Comparison of ENCODE assay signal across 17 cellular contexts in the genomic region with DNA sequence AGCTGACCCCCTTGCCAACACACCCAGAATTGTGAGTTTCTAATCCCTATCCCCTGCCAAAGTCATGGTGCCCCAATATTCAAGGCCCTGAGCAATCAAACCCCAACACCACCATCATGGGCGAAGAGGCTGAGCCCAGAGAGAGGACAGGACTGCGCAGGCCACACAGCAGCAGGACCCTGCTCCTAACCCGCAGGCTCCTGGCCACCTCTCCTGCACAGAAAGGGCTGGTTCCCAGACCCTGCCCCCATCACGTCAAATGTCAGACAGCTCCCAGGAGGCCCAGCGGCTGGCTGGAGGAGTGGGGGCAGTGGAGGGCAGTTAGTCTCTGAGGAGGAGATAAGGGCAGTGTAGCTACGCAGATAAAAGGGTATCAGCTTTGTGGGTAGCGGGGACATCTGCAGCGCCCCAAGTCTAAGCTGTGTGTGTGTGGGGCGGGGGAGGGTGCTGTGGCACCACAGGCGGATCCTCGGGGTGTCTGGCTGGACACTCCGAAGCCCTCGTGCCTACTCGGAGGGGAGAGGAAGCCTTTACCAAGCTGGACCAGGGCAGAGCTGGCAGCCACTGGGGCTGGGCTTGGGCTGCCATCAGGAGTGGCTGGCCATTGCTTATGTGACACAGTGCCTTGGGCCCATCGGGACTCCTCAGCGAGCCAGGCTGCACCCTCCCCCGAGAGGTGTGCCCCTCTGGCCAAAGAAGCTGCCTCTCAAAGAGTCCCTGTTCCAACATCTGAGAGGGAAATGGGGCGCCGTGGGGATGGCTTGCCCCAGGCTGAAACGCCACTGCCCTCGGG. TPM values are rescaled to one million over a fixed set of nuclear protein-coding genes. Genes with fewer than 3 reads are reported as not detected.
DNase-seq lines count a peak whose midpoint lies in the region; ATAC-seq and TF ChIP-seq lines count a peak whose summit lies in the region.
"Had no signal": no experiment of that assay in that cellular context is flagged by ENCODE, and none has a peak within 500 bp of the region (broad histone marks: within the 10 kb centered on the region; RNA-seq: fewer than 3 reads in every experiment).

No MANE protein-coding gene starts in this region.

- no peak for TF ChIP-seq CTCF in cardiac muscle cell (IDR thresholded peaks at IDR 0.05; ENCODE audit: low read depth, low read length)
- no peak for TF ChIP-seq CTCF in thoracic aorta (IDR thresholded peaks at IDR 0.05)

- H3K36me3 ChIP-seq in cardiac muscle cell (no peaks in the 10 kb centered on the region), thoracic aorta (peaks cover 14% of the 10 kb centered on the region)
- H3K36me3 ChIP-seq: thyroid gland had no signal

- H3K9me3 ChIP-seq in cardiac muscle cell (ENCODE audit: low read depth) (no peaks in the 10 kb centered on the region), thoracic aorta (no peaks in the 10 kb centered on the region)
- H3K9me3 ChIP-seq: A549, spleen, thyroid gland had no signal

- DNase-seq in cardiac muscle cell (ENCODE audit: low read depth in 1 of 2, low spot score in 1 of 2) (peak; percentile 10 to 52), cardiac septum (ENCODE audit: low spot score) (no peak), erythroblast (lab: John Stamatoyannopoulos, UW) (peak; percentile 86 to 96), thoracic aorta (ENCODE audit: low spot score) (no peak), globus pallidus (ENCODE audit: low spot score) (no peak)
- DNase-seq: activated B cell treated with CpG ODN at 0.5 μM for 24 hours; activated CD8-positive, alpha-beta memory T cell treated with anti-CD3 and anti-CD28 coated beads, Interleukin-2, amount 50 U/mL, for 48 hours; activated naive CD8-positive, alpha-beta T cell treated with anti-CD3 and anti-CD28 coated beads, Interleukin-2, amount 50 U/mL, for 24 hours; KG1; kidney glomerular epithelial cell; NCI-H1694 treated with DMSO at 0.1 percent for 48 hours; NCI-H748 treated with DMSO at 0.1 percent for 48 hours; spleen; thyroid gland had no signal

- peak overlapping the region; percentile 72 for H3K27ac ChIP-seq in cardiac muscle cell
- peak overlapping the region; percentile 46 to 72 for H3K27ac ChIP-seq in thoracic aorta
- H3K27ac ChIP-seq: spleen, thyroid gland had no signal

- H3K4me3 ChIP-seq in cardiac muscle cell = no peak overlapping the region
- no peak overlapping the region for H3K4me3 ChIP-seq in thoracic aorta
- H3K4me3 ChIP-seq: A549, spleen, thyroid gland had no signal

- H3K4me1 ChIP-seq in cardiac muscle cell (ENCODE audit: low read depth) (peaks cover 27% of the 10 kb centered on the region), thoracic aorta (ENCODE audit: control insufficient read depth in 1 of 2, low read depth in 2 of 2) (peaks cover 8 to 35% of the 10 kb centered on the region in 2 donors)

- no peak for ATAC-seq in thoracic aorta (ENCODE audit: insufficient number of reproducible peaks, low FRiP score, low read depth)
- ATAC-seq in GM18867 (IDR thresholded peaks at IDR 0.05; ENCODE audit: unreplicated experiment) = no peak
- ATAC-seq: activated naive CD8-positive, alpha-beta T cell treated with anti-CD3 and anti-CD28 coated beads, Interleukin-2, amount 50 U/mL, for 24 hours; natural killer cell treated with Interleukin-12 subunit alpha and Interleukin-12 subunit beta and Interleukin-15 and Interleukin-18, amount 100 ng/mL, for 72 hours had no signal

- H3K27me3 ChIP-seq in cardiac muscle cell (no peaks in the 10 kb centered on the region), thoracic aorta (replicated peaks; ENCODE audit: insufficient read depth) (no peaks in the 10 kb centered on the region)
- H3K27me3 ChIP-seq: thyroid gland had no signal

- peak; percentile 79 for TF ChIP-seq POLR2A in erythroblast (IDR thresholded peaks at IDR 0.05; ENCODE audit: low read length)

- intact Hi-C loops in cardiac septum (cut with DNase I) = loop anchor here (2.0 to 5.0 kb wide), 3 partner anchors 53 to 237 kb away; a partner anchor contains a TSS

RNA-seq across cellular contexts. Expression of a gene that starts 21.5 kb away (rescaled TPM):
- 42.0 and 42.9 TPM in 2 replicates for total RNA-seq in cardiac muscle cell
- 45.0 and 48.0 TPM in 2 replicates for polyA plus RNA-seq in cardiac muscle cell
- 126 TPM for total RNA-seq in cardiac septum
- total RNA-seq in thoracic aorta = 100 to 1,000 TPM; 368 to 393 TPM

RNA-seq across cellular contexts. Expression of a gene that starts 41.7 kb away (rescaled TPM):
- 103 and 239 TPM in 2 replicates for total RNA-seq in cardiac muscle cell
- 129 and 262 TPM in 2 replicates for polyA plus RNA-seq in cardiac muscle cell
- total RNA-seq in cardiac septum = 25.8 TPM
- 100 to 1,000 TPM in 1 of 2 donors, 10 to 100 TPM in 1; 89.2 to 234 TPM for total RNA-seq in thoracic aorta

RNA-seq across cellular contexts. Expression of a gene that starts 47.5 kb away (rescaled TPM):
- total RNA-seq in cardiac muscle cell (6.7 and 11.6 TPM in 2 replicates), cardiac septum (9.4 TPM), thoracic aorta (10 to 100 TPM; 20.8 to 45.4 TPM)
- 8.3 and 14.6 TPM in 2 replicates for polyA plus RNA-seq in cardiac muscle cell
- total RNA-seq: activated B cell treated with CpG ODN at 0.5 μM for 24 hours; natural killer cell treated with Interleukin-12 subunit alpha and Interleukin-12 subunit beta and Interleukin-15 and Interleukin-18, amount 100 ng/mL, for 72 hours had no signal

RNA-seq across cellular contexts. Expression of a gene that starts 53.0 kb away (rescaled TPM):
- total RNA-seq in cardiac muscle cell (114 and 164 TPM in 2 replicates), cardiac septum (34.0 TPM), thoracic aorta (10 to 100 TPM; 39.0 to 52.9 TPM)
- polyA plus RNA-seq in cardiac muscle cell = 183 and 249 TPM in 2 replicates

Comparison
In these comparisons a context has a peak if more than half of its experiments do, and no peak if none do; other contexts are left out.
1. DNase-seq: peak in cardiac muscle cell (2 of 2) and erythroblast (2 of 2); none in cardiac septum (single experiment), thoracic aorta (single experiment) and globus pallidus (single experiment).